9 cellular contexts compared by ENCODE assay signal in genomic region chr19:17762505-17763229, GRCh38. TPM values are rescaled to one million over a fixed set of nuclear protein-coding genes. Genes with fewer than 3 reads are reported as not detected.
DNase-seq lines count a peak whose midpoint lies in the region; ATAC-seq and TF ChIP-seq lines count a peak whose summit lies in the region.
"Had no signal": no experiment of that assay in that cellular context is flagged by ENCODE, and none has a peak within 500 bp of the region (broad histone marks: within the 10 kb centered on the region; RNA-seq: fewer than 3 reads in every experiment).

No MANE protein-coding gene starts in this region.

- H3K9me3 Mint-ChIP-seq in CD4-positive, alpha-beta memory T cell = no peaks in the 10 kb centered on the region
- H3K9me3 Mint-ChIP-seq: activated T-cell treated with anti-CD3 and anti-CD28 coated beads, Interleukin-2, amount 50 U/mL, for 4 hours had no signal

- no peak overlapping the region for H3K4me3 ChIP-seq in astrocyte of the cerebellum (ENCODE audit: low read depth, low read length)
- H3K4me3 ChIP-seq in CD4-positive, alpha-beta memory T cell (ENCODE audit: low read length in 2 of 2) = no peak overlapping the region

- DNase-seq in GDM1 (lab: John Stamatoyannopoulos, UW) = peak; percentile 19
- DNase-seq in NCI-H146 (lab: John Stamatoyannopoulos, UW) = peak; percentile 98
- DNase-seq in astrocyte of the cerebellum (ENCODE audit: low read depth) = peak; percentile 18
- peak; percentile 40 for DNase-seq in midbrain (lab: John Stamatoyannopoulos, UW)
- no peak for DNase-seq in CD4-positive, alpha-beta memory T cell
- no peak for DNase-seq in left ventricle myocardium superior
- no peak for DNase-seq in HPDE6-E6E7 (ENCODE audit: extremely low spot score)
- DNase-seq: activated T-cell treated with anti-CD3 and anti-CD28 coated beads, Interleukin-2, amount 50 U/mL, for 4 hours had no signal

- peaks cover 48% of the 10 kb centered on the region for H3K36me3 ChIP-seq in CD4-positive, alpha-beta memory T cell (ENCODE audit: insufficient read depth, low read length)

- intact Hi-C loops in CD4-positive, alpha-beta memory T cell (cut with micrococcal nuclease) = no loop called here
- intact Hi-C loops in left ventricle myocardium superior (cut with micrococcal nuclease) = no loop called here

- CTCF ChIA-PET in CD4-positive, alpha-beta memory T cell (lab: Charles Lee; ENCODE audit: partially characterized antibody) = interaction anchor here (0.6 to 2.0 kb wide), 5 partner anchors 9 to 237 kb away, joined by 3 to 5 read pairs (median 3); no protein-coding TSS in a partner anchor

- no peak for TF ChIP-seq CTCF in astrocyte of the cerebellum (IDR thresholded peaks at IDR 0.05; ENCODE audit: low read depth, low read length, missing control alignments)

- in situ Hi-C loops in astrocyte of the cerebellum (cut with HindIII; ENCODE audit: low sequenced_read_pairs) = no loop called here

- no peaks in the 10 kb centered on the region for H3K4me1 ChIP-seq in CD4-positive, alpha-beta memory T cell (ENCODE audit: insufficient read depth, low read length)

- H3K36me3 Mint-ChIP-seq in CD4-positive, alpha-beta memory T cell = peaks cover 38 to 63% of the 10 kb centered on the region in 2 donors

- peaks cover 4 to 11% (median 7%) of the 10 kb centered on the region in 4 donors for H3K4me1 Mint-ChIP-seq in CD4-positive, alpha-beta memory T cell

- no peaks in the 10 kb centered on the region for H3K27me3 Mint-ChIP-seq in CD4-positive, alpha-beta memory T cell

- no peaks in the 10 kb centered on the region for H3K27me3 ChIP-seq in CD4-positive, alpha-beta memory T cell (ENCODE audit: insufficient read depth, low read length)

- H3K27ac Mint-ChIP-seq in CD4-positive, alpha-beta memory T cell = peak overlapping the region in 3 of 7 donors; percentile 10 to 61 (median 48)

- H3K4me3 Mint-ChIP-seq in CD4-positive, alpha-beta memory T cell = no peak overlapping the region
- H3K4me3 Mint-ChIP-seq: activated T-cell treated with anti-CD3 and anti-CD28 coated beads, Interleukin-2, amount 50 U/mL, for 4 hours had no signal

- ATAC-seq in GM18909 (IDR thresholded peaks at IDR 0.05; ENCODE audit: poor library complexity, unreplicated experiment) (no peak), left ventricle myocardium superior (no peak)
- ATAC-seq: activated T-cell treated with anti-CD3 and anti-CD28 coated beads, Interleukin-2, amount 50 U/mL, for 4 hours had no signal

- H3K27ac ChIP-seq in CD4-positive, alpha-beta memory T cell (ENCODE audit: low read depth, low read length) = no peak overlapping the region

- POLR2A ChIA-PET in CD4-positive, alpha-beta memory T cell (lab: Charles Lee; ENCODE audit: partially characterized antibody) = interaction anchor here (2.9 kb wide), 1 partner anchor 11 kb away, joined by 10 read pairs; the partner anchor contains the start of gene FCHO1

- no peaks in the 10 kb centered on the region for H3K9me3 ChIP-seq in CD4-positive, alpha-beta memory T cell (ENCODE audit: control insufficient read depth in 1 of 2, low read length in 2 of 2)

RNA-seq across cellular contexts. Expression of gene FCHO1, which starts 11.4 kb away (rescaled TPM):
- 100 to 1,000 TPM in 1 of 2 experiments, 10 to 100 TPM in 1; 99.4 to 113 TPM for total RNA-seq in CD4-positive, alpha-beta memory T cell
- polyA plus RNA-seq in CD4-positive, alpha-beta memory T cell = 10 to 100 TPM in 1 of 2 donors, 1 to 10 TPM in 1; 6.5 to 30.0 TPM
- total RNA-seq in left ventricle myocardium superior = 0.97 TPM

RNA-seq across cellular contexts. Expression of gene B3GNT3, which starts 32.3 kb away (rescaled TPM):
- total RNA-seq in CD4-positive, alpha-beta memory T cell = not detected
- polyA plus RNA-seq in CD4-positive, alpha-beta memory T cell = under 1 TPM; 0.34 to 0.72 TPM
- not detected for total RNA-seq in left ventricle myocardium superior

RNA-seq across cellular contexts. Expression of gene MAP1S, which starts 43.4 kb away (rescaled TPM):
- 10 to 100 TPM; 59.1 to 64.9 TPM for total RNA-seq in CD4-positive, alpha-beta memory T cell
- polyA plus RNA-seq in CD4-positive, alpha-beta memory T cell = 10 to 100 TPM in 1 of 2 donors, 1 to 10 TPM in 1; 8.2 to 48.9 TPM
- total RNA-seq in left ventricle myocardium superior = 25.5 TPM

RNA-seq across cellular contexts. Expression of gene INSL3, which starts 58.7 kb away (rescaled TPM):
- 1 to 10 TPM; 5.0 to 5.3 TPM for total RNA-seq in CD4-positive, alpha-beta memory T cell
- polyA plus RNA-seq in CD4-positive, alpha-beta memory T cell = 1 to 10 TPM; 1.0 to 3.9 TPM
- total RNA-seq in left ventricle myocardium superior = not detected

Comparison
In these comparisons a context has a peak if more than half of its experiments do, and no peak if none do; other contexts are left out.
1. DNase-seq: peak in GDM1 (single experiment), NCI-H146 (single experiment), astrocyte of the cerebellum (single experiment) and midbrain (single experiment); none in CD4-positive, alpha-beta memory T cell (0 of 5), left ventricle myocardium superior (single experiment) and HPDE6-E6E7 (single experiment).
2. RNA of gene FCHO1, which starts 11.4 kb away (total RNA-seq): 99.4 to 113 TPM in CD4-positive, alpha-beta memory T cell; 0.97 TPM in left ventricle myocardium superior (single experiment); every median in the first group is over 10 times any median in the second.